29 cellular contexts compared by ENCODE assay signal in the genomic region with DNA sequence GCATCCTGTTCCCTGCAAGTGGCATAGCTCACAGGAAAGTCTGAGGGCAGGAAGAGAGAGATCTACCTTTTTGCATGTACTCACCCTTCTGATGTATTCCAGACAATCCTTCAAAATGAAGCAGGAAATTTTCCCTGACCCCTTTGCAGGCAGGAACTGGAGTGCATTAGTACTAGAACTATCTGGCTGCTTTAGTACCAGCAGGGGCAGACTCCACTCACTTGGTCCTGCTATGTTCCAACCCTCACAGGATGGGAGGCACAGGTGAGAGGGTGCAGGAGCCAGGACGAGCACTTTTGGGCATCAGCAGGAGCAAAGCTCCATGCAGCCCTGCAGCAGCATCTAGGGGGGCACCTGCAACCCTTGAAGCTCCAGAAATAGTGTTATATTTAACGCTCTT.
"Had no signal": no experiment of that assay in that cellular context is flagged by ENCODE, and none has a peak within 500 bp of the region (broad histone marks: within the 10 kb centered on the region; RNA-seq: fewer than 3 reads in every experiment).

No MANE protein-coding gene starts in this region.

- FAIRE-seq: colon, endometrium, islet of Langerhans, keratinocyte had no signal

- H3K27me3 ChIP-seq: esophagus squamous epithelium, gastrocnemius medialis, heart right ventricle, left lung had no signal

- H3K4me1 ChIP-seq: esophagus squamous epithelium, gastrocnemius medialis, heart right ventricle, left lung, lower lobe of right lung had no signal

- H3K4me3 ChIP-seq: coronary artery, dorsolateral prefrontal cortex, esophagus squamous epithelium, gastrocnemius medialis, heart right ventricle, left lung, lower lobe of right lung, mucosa of descending colon had no signal

- ATAC-seq: esophagus mucosa; gastrocnemius medialis; heart right ventricle; left cardiac atrium; left lung; left ventricle myocardium superior; lower lobe of right lung; mucosa of descending colon; naive thymus-derived CD8-positive, alpha-beta T cell had no signal

- H3K9me3 Mint-ChIP-seq: mesothelial cell of epicardium; naive B cell; naive thymus-derived CD8-positive, alpha-beta T cell had no signal

- H3K9me3 ChIP-seq: esophagus squamous epithelium, gastrocnemius medialis, heart right ventricle, left lung, lower lobe of right lung, mucosa of descending colon had no signal

- H3K4me1 Mint-ChIP-seq: mesothelial cell of epicardium; naive B cell; naive thymus-derived CD8-positive, alpha-beta T cell had no signal

- DNase-seq: dermis blood vessel endothelial cell; dorsolateral prefrontal cortex; effector CD4-positive, alpha-beta T cell; effector memory CD4-positive, alpha-beta T cell; erythroblast; esophagus squamous epithelium; foreskin fibroblast; foreskin melanocyte; gastrocnemius medialis; glutamatergic neuron; head of caudate nucleus; heart right ventricle; hypothalamus; left cardiac atrium; left ventricle myocardium superior; lower lobe of right lung; mesenchymal stem cell; mucosa of descending colon; naive B cell; naive thymus-derived CD8-positive, alpha-beta T cell had no signal

- H3K27ac ChIP-seq: coronary artery, dorsolateral prefrontal cortex, epithelial cell of prostate, esophagus squamous epithelium, gastrocnemius medialis, heart right ventricle, left lung, lower lobe of right lung had no signal

- H3K36me3 Mint-ChIP-seq: mesothelial cell of epicardium; naive B cell; naive thymus-derived CD8-positive, alpha-beta T cell had no signal

- H3K36me3 ChIP-seq: esophagus squamous epithelium, gastrocnemius medialis, heart right ventricle, left lung, lower lobe of right lung had no signal

- H3K27ac Mint-ChIP-seq: mesothelial cell of epicardium; naive B cell; naive thymus-derived CD8-positive, alpha-beta T cell had no signal

- H3K4me3 Mint-ChIP-seq: mesothelial cell of epicardium; naive thymus-derived CD8-positive, alpha-beta T cell had no signal
